In the genomic region with DNA sequence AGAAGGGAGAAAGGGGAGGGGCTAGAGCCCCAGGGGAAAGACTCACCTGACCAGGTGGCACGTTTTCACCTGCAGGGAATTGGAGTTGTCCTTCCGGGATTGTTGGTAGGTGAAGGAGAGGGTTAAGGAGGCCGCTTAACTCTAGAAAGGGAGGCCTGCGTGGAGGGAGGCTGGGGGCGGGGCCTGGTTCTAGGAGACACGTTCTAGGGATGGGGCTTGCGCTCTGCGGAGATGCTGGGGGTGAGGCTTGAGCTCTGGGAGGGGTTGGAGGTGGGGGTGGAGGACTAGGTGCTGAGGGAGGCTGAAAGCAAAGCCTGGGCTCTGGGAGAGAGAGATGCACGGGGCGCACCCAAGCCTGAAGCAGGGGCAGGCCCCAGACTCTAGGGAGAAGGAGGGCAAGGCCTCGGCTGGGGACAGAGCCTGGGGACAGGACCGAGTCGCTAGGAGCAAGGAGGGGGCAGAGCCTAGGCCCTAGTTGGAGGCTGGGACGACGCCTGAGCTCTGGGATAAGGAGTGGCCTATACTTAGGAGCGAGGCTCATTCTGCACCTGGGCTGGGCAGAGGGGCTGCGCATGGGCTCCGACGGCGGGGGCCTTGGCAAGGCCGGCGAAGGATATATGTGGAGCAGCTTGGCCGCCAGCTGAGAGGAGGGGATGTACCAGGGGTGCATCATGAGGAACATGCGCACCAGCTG, we compare ENCODE assay signal across 1 cellular context.
TF ChIP-seq lines count a peak whose summit lies in the region.

No MANE protein-coding gene starts in this region.

TF ChIP-seq in GM23338, 12 proteins besides CTCF, POLR2A, EP300 and RAD21:
- TF ChIP-seq, protein P1, sequence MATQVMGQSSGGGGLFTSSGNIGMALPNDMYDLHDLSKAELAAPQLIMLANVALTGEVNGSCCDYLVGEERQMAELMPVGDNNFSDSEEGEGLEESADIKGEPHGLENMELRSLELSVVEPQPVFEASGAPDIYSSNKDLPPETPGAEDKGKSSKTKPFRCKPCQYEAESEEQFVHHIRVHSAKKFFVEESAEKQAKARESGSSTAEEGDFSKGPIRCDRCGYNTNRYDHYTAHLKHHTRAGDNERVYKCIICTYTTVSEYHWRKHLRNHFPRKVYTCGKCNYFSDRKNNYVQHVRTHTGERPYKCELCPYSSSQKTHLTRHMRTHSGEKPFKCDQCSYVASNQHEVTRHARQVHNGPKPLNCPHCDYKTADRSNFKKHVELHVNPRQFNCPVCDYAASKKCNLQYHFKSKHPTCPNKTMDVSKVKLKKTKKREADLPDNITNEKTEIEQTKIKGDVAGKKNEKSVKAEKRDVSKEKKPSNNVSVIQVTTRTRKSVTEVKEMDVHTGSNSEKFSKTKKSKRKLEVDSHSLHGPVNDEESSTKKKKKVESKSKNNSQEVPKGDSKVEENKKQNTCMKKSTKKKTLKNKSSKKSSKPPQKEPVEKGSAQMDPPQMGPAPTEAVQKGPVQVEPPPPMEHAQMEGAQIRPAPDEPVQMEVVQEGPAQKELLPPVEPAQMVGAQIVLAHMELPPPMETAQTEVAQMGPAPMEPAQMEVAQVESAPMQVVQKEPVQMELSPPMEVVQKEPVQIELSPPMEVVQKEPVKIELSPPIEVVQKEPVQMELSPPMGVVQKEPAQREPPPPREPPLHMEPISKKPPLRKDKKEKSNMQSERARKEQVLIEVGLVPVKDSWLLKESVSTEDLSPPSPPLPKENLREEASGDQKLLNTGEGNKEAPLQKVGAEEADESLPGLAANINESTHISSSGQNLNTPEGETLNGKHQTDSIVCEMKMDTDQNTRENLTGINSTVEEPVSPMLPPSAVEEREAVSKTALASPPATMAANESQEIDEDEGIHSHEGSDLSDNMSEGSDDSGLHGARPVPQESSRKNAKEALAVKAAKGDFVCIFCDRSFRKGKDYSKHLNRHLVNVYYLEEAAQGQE (IDR thresholded peaks at IDR 0.05; ENCODE audit: unreplicated experiment): no peak
- TF ChIP-seq CREB1 (CRISPR knock-in tag; IDR thresholded peaks at IDR 0.05; ENCODE audit: low read depth) (0 out of 2 replicates have a peak, but pooled peaks have one; percentile 21), POLR2AphosphoS5 (IDR thresholded peaks at IDR 0.05; ENCODE audit: low read depth) (peak; percentile 32; the same call in 1 of the 2 replicates), ZNF331 (CRISPR knock-in tag; IDR thresholded peaks at IDR 0.05; ENCODE audit: low read depth) (no peak), NANOG (IDR thresholded peaks at IDR 0.05; ENCODE audit: borderline replicate concordance) (no peak)
- TF ChIP-seq, protein P2, sequence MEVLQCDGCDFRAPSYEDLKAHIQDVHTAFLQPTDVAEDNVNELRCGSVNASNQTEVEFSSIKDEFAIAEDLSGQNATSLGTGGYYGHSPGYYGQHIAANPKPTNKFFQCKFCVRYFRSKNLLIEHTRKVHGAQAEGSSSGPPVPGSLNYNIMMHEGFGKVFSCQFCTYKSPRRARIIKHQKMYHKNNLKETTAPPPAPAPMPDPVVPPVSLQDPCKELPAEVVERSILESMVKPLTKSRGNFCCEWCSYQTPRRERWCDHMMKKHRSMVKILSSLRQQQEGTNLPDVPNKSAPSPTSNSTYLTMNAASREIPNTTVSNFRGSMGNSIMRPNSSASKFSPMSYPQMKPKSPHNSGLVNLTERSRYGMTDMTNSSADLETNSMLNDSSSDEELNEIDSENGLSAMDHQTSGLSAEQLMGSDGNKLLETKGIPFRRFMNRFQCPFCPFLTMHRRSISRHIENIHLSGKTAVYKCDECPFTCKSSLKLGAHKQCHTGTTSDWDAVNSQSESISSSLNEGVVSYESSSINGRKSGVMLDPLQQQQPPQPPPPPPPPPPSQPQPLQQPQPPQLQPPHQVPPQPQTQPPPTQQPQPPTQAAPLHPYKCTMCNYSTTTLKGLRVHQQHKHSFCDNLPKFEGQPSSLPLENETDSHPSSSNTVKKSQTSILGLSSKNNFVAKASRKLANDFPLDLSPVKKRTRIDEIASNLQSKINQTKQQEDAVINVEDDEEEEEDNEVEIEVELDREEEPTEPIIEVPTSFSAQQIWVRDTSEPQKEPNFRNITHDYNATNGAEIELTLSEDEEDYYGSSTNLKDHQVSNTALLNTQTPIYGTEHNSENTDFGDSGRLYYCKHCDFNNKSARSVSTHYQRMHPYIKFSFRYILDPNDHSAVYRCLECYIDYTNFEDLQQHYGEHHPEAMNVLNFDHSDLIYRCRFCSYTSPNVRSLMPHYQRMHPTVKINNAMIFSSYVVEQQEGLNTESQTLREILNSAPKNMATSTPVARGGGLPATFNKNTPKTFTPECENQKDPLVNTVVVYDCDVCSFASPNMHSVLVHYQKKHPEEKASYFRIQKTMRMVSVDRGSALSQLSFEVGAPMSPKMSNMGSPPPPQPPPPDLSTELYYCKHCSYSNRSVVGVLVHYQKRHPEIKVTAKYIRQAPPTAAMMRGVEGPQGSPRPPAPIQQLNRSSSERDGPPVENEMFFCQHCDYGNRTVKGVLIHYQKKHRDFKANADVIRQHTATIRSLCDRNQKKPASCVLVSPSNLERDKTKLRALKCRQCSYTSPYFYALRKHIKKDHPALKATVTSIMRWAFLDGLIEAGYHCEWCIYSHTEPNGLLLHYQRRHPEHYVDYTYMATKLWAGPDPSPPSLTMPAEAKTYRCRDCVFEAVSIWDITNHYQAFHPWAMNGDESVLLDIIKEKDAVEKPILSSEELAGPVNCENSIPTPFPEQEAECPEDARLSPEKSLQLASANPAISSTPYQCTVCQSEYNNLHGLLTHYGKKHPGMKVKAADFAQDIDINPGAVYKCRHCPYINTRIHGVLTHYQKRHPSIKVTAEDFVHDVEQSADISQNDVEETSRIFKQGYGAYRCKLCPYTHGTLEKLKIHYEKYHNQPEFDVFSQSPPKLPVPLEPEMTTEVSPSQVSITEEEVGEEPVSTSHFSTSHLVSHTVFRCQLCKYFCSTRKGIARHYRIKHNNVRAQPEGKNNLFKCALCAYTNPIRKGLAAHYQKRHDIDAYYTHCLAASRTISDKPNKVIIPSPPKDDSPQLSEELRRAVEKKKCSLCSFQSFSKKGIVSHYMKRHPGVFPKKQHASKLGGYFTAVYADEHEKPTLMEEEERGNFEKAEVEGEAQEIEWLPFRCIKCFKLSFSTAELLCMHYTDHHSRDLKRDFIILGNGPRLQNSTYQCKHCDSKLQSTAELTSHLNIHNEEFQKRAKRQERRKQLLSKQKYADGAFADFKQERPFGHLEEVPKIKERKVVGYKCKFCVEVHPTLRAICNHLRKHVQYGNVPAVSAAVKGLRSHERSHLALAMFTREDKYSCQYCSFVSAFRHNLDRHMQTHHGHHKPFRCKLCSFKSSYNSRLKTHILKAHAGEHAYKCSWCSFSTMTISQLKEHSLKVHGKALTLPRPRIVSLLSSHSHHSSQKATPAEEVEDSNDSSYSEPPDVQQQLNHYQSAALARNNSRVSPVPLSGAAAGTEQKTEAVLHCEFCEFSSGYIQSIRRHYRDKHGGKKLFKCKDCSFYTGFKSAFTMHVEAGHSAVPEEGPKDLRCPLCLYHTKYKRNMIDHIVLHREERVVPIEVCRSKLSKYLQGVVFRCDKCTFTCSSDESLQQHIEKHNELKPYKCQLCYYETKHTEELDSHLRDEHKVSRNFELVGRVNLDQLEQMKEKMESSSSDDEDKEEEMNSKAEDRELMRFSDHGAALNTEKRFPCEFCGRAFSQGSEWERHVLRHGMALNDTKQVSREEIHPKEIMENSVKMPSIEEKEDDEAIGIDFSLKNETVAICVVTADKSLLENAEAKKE (CRISPR knock-in tag; IDR thresholded peaks at IDR 0.05): no peak
TF ChIP-seq in GM23338: peak in this region for 2.
